In genomic region chr16:56317998-56318912, GRCh38 we compare ENCODE assay signal across 8 cellular contexts.
DNase-seq lines count a peak whose midpoint lies in the region; ATAC-seq lines count a peak whose summit lies in the region.

No MANE protein-coding gene starts in this region.

- peak; percentile 21 to 37 for DNase-seq in NCI-H2081 (lab: John Stamatoyannopoulos, UW)
- no peak for DNase-seq in NCI-H2081 treated with DMSO at 0.1 percent for 48 hours (lab: John Stamatoyannopoulos, UW)
- peak; percentile 56 for DNase-seq in NCI-H2171 (lab: John Stamatoyannopoulos, UW)
- DNase-seq in activated CD4-positive, CD25-positive, alpha-beta regulatory T cell treated with anti-CD3 and anti-CD28 coated beads, Interleukin-2, amount 50 U/mL, for 72 hours = peak; percentile 79
- peak; percentile 64 for DNase-seq in central memory CD4-positive, alpha-beta T cell
- peak; percentile 64 for DNase-seq in iris pigment epithelial cell (ENCODE audit: low read depth)
- DNase-seq in stimulated activated CD4-positive, alpha-beta T cell treated with anti-CD3 and anti-CD28 coated beads, Interleukin-12 subunit alpha, Interleukin-12 subunit beta, amount 100 ng/mL, for 48 hours (ENCODE audit: low read depth in 2 of 3, low spot score in 1 of 3) = peak; percentile 67 to 86 (median 70)

- ATAC-seq in HG02938 (IDR thresholded peaks at IDR 0.05; ENCODE audit: unreplicated experiment) = peak; percentile 85
